ENCODE assay signal across 11 cellular contexts in genomic region chr12:67434653-67435375, GRCh38.
A peak's percentile ranks its signal among the peaks of the same experiment; 100 is the strongest.
DNase-seq lines count a peak whose midpoint lies in the region; ATAC-seq and TF ChIP-seq lines count a peak whose summit lies in the region.
"Had no signal": no experiment of that assay in that cellular context is flagged by ENCODE, and none has a peak within 500 bp of the region (broad histone marks: within the 10 kb centered on the region; RNA-seq: fewer than 3 reads in every experiment).

No MANE protein-coding gene starts in this region.

- DNase-seq in EL (peak; percentile 94), SK-MEL-5 (ENCODE audit: low read depth, low spot score) (peak; percentile 82), fibroblast of the conjunctiva (ENCODE audit: low read depth) (peak; percentile 77), gastrocnemius medialis (no peak), BE2C (no peak), GM13976 (ENCODE audit: low spot score) (no peak)
- no peak for DNase-seq in T-helper 2 cell treated with Interferon-gamma antibody and Interleukin-4, amounts not matched to agents 5 μg/mL and 100 μg/mL, for 36 hours (ENCODE audit: low spot score)
- DNase-seq: kidney, NCI-H1436 treated with DMSO at 0.1 percent for 48 hours had no signal

- peak; percentile 81 for ATAC-seq in gastrocnemius medialis
- no peak for ATAC-seq in HG02840 (IDR thresholded peaks at IDR 0.05; ENCODE audit: low FRiP score, unreplicated experiment)

- intact Hi-C loops in gastrocnemius medialis (cut with DNase I; ENCODE audit: low total_unique reads): no loop called here

- peak in 1 of 2 donors; percentile 53 for TF ChIP-seq POLR2A in gastrocnemius medialis (IDR thresholded peaks at IDR 0.05)

- H3K4me1 ChIP-seq in gastrocnemius medialis (peaks cover 25 to 26% of the 10 kb centered on the region in 2 donors), BE2C (peaks cover 3% of the 10 kb centered on the region; the same call in 1 of the 2 replicates)

- H3K36me3 ChIP-seq in gastrocnemius medialis (no peaks in the 10 kb centered on the region), BE2C (no peaks in the 10 kb centered on the region)

- no peaks in the 10 kb centered on the region for H3K36me3 Mint-ChIP-seq in T-helper 2 cell treated with Interferon-gamma antibody and Interleukin-4, amounts not matched to agents 5 μg/mL and 100 μg/mL, for 36 hours (ENCODE audit: low read depth)

- no peaks in the 10 kb centered on the region for H3K4me1 Mint-ChIP-seq in T-helper 2 cell treated with Interferon-gamma antibody and Interleukin-4, amounts not matched to agents 5 μg/mL and 100 μg/mL, for 36 hours (ENCODE audit: low read depth)

- TF ChIP-seq CTCF in gastrocnemius medialis (IDR thresholded peaks at IDR 0.05 in 4 of 5, conservative IDR thresholded peaks at IDR 0.05 in 1 of 5) (no peak), BE2C (IDR thresholded peaks at IDR 0.05; ENCODE audit: low read depth, low read length) (no peak), GM13976 (IDR thresholded peaks at IDR 0.05; ENCODE audit: borderline replicate concordance, control extremely low read depth, extremely low read depth, insufficient read depth, missing control alignments) (no peak)

- no peak overlapping the region for H3K4me3 Mint-ChIP-seq in T-helper 2 cell treated with Interferon-gamma antibody and Interleukin-4, amounts not matched to agents 5 μg/mL and 100 μg/mL, for 36 hours

- in situ Hi-C loops in SK-MEL-5 (cut with HindIII; ENCODE audit: low pct_unique_long_range_greater_than_20kb, low sequenced_read_pairs): no loop called here
- in situ Hi-C loops in gastrocnemius medialis (cut with MboI; ENCODE audit: low sequenced_read_pairs in 4 of 4): loop anchor here in 2 of 4 donors (5.0 to 25.0 kb wide), 3 partner anchors 78 to 510 kb away; no protein-coding TSS in a partner anchor
- in situ Hi-C loops in GM13976 (cut with MboI; ENCODE audit: low sequenced_read_pairs, unreplicated experiment): no loop called here

- H3K9me3 ChIP-seq in gastrocnemius medialis: no peaks in the 10 kb centered on the region
- no peaks in the 10 kb centered on the region for H3K9me3 ChIP-seq in BE2C

- H3K4me3 ChIP-seq in gastrocnemius medialis (no peak overlapping the region), BE2C (ENCODE audit: low read depth, low read length) (no peak overlapping the region)

- H3K27ac Mint-ChIP-seq in T-helper 2 cell treated with Interferon-gamma antibody and Interleukin-4, amounts not matched to agents 5 μg/mL and 100 μg/mL, for 36 hours: no peak overlapping the region

- H3K27ac ChIP-seq in gastrocnemius medialis: peak overlapping the region; percentile 34 to 80 (median 60)
- H3K27ac ChIP-seq: VCaP had no signal

- no peaks in the 10 kb centered on the region for H3K9me3 Mint-ChIP-seq in T-helper 2 cell treated with Interferon-gamma antibody and Interleukin-4, amounts not matched to agents 5 μg/mL and 100 μg/mL, for 36 hours

- H3K27me3 Mint-ChIP-seq in T-helper 2 cell treated with Interferon-gamma antibody and Interleukin-4, amounts not matched to agents 5 μg/mL and 100 μg/mL, for 36 hours (ENCODE audit: low read depth): peaks cover 4% of the 10 kb centered on the region

- H3K27me3 ChIP-seq in gastrocnemius medialis: no peaks in the 10 kb centered on the region
- no peaks in the 10 kb centered on the region for H3K27me3 ChIP-seq in BE2C

Comparison
In these comparisons a context has a peak if more than half of its experiments do, and no peak if none do; other contexts are left out.
1. DNase-seq: peak in EL (single experiment), SK-MEL-5 (single experiment) and fibroblast of the conjunctiva (single experiment); none in gastrocnemius medialis (0 of 2), BE2C (single experiment), T-helper 2 cell treated with Interferon-gamma antibody and Interleukin-4, amounts not matched to agents 5 μg/mL and 100 μg/mL, for 36 hours (single experiment) and GM13976 (single experiment).